Comparison of ENCODE assay signal across 24 cellular contexts in genomic region chr6:69570126-69570525, GRCh38.
"Had no signal": no experiment of that assay in that cellular context is flagged by ENCODE, and none has a peak within 500 bp of the region (broad histone marks: within the 10 kb centered on the region; RNA-seq: fewer than 3 reads in every experiment).

No MANE protein-coding gene starts in this region.

- H3K4me3 Mint-ChIP-seq: activated CD8-positive, alpha-beta T cell treated with anti-CD3 and anti-CD28 coated beads, Interleukin-2, amount 10 ng/mL, durations not matched to agents 7 days and 5 days; activated naive CD4-positive, alpha-beta T cell treated with anti-CD3 and anti-CD28 coated beads, Interleukin-2, amount 50 U/mL, for 24 hours; T-helper 17 cell; WTC11 had no signal

- H3K27ac Mint-ChIP-seq: activated CD8-positive, alpha-beta T cell treated with anti-CD3 and anti-CD28 coated beads, Interleukin-2, amount 10 ng/mL, durations not matched to agents 7 days and 5 days; activated naive CD4-positive, alpha-beta T cell treated with anti-CD3 and anti-CD28 coated beads, Interleukin-2, amount 50 U/mL, for 24 hours; T-helper 17 cell; WTC11 had no signal

- H3K4me1 ChIP-seq: Peyer's patch, SJSA1 had no signal

- H3K9me3 ChIP-seq: Peyer's patch, SJSA1 had no signal

- H3K4me3 ChIP-seq: Peyer's patch, SJSA1 had no signal

- H3K36me3 ChIP-seq: Peyer's patch, SJSA1 had no signal

- H3K4me1 Mint-ChIP-seq: activated naive CD4-positive, alpha-beta T cell treated with anti-CD3 and anti-CD28 coated beads, Interleukin-2, amount 50 U/mL, for 24 hours; T-helper 17 cell; WTC11 had no signal

- H3K27ac ChIP-seq: Peyer's patch, SJSA1 had no signal

- ATAC-seq: activated CD8-positive, alpha-beta T cell treated with anti-CD3 and anti-CD28 coated beads, Interleukin-2, amount 10 ng/mL, durations not matched to agents 7 days and 5 days; T-helper 17 cell; WTC11 had no signal

- H3K27me3 ChIP-seq: Peyer's patch, SJSA1 had no signal

- DNase-seq: activated CD4-positive, alpha-beta T cell treated with anti-CD3 and anti-CD28 coated beads for 48 hours; activated CD4-positive, alpha-beta T cell treated with anti-CD3 and anti-CD28 coated beads, Interleukin-2, amount 50 U/mL, for 4 hours; activated CD4-positive, CD25-positive, alpha-beta regulatory T cell treated with anti-CD3 and anti-CD28 coated beads, Interleukin-2, amount 50 U/mL, for 72 hours; activated CD8-positive, alpha-beta memory T cell treated with anti-CD3 and anti-CD28 coated beads, Interleukin-2, amount 50 U/mL, for 48 hours; activated CD8-positive, alpha-beta T cell treated with anti-CD3 and anti-CD28 coated beads, Interleukin-2, amount 10 ng/mL, durations not matched to agents 7 days and 5 days; activated T-cell treated with anti-CD3 and anti-CD28 coated beads, Interleukin-2, amount 50 U/mL, for 1 hour; amygdala; cerebellar nuclear complex; KG1; NCI-H1092; NCI-H1417 treated with DMSO at 0.1 percent for 48 hours; NCI-H1694 treated with DMSO at 0.1 percent for 48 hours; NCI-H2029 treated with DMSO at 0.1 percent for 48 hours; NCI-H345; NCI-H510A treated with DMSO at 0.1 percent for 48 hours; NCI-H69; NK-92 treated with Interleukin-12 subunit alpha and Interleukin-12 subunit beta, amount 100 ng/mL, for 24 hours; Peyer's patch; SHP77; T-helper 17 cell; T-helper 9 cell had no signal

- H3K36me3 Mint-ChIP-seq: activated naive CD4-positive, alpha-beta T cell treated with anti-CD3 and anti-CD28 coated beads, Interleukin-2, amount 50 U/mL, for 24 hours had no signal

- H3K9me3 Mint-ChIP-seq: activated naive CD4-positive, alpha-beta T cell treated with anti-CD3 and anti-CD28 coated beads, Interleukin-2, amount 50 U/mL, for 24 hours had no signal
